In the genomic region with DNA sequence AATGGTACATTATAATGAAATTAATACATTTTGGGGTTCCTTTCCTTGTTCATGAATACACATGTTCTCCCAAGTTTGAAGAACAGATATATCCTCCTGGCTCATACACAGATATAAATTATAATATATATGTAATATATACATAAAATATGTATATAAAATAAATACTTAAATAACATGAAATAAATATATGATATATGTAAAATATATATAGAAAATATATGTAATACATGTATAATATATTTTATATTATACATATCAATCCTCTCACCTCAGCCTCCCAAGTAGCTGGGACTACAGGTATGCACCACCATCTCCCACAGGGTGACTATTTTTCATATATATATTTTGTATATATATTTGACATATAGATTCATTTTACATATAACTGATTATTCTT, we compare ENCODE assay signal across 10 cellular contexts.
"Had no signal": no experiment of that assay in that cellular context is flagged by ENCODE, and none has a peak within 500 bp of the region (broad histone marks: within the 10 kb centered on the region; RNA-seq: fewer than 3 reads in every experiment).

No MANE protein-coding gene starts in this region.

- FAIRE-seq: HepG2 had no signal

- H3K27me3 Mint-ChIP-seq: IgD-negative memory B cell had no signal

- H3K9ac ChIP-seq: GM23248 had no signal

- ATAC-seq: HCT116, HepG2 had no signal

- H3K4me1 Mint-ChIP-seq: IgD-negative memory B cell had no signal

- H3K27ac ChIP-seq: GM23248, HL-60 had no signal

- H3K36me3 Mint-ChIP-seq: IgD-negative memory B cell had no signal

- H3K36me3 ChIP-seq: HAP-1 had no signal

- H3K4me1 ChIP-seq: HAP-1 had no signal

- H3K4me3 ChIP-seq: GM23248, HAP-1 had no signal

- H3K4me3 Mint-ChIP-seq: HFFc6, IgD-negative memory B cell had no signal

- H3K9me3 ChIP-seq: HAP-1 had no signal

- DNase-seq: GM23248, GOT3, H7, HFFc6, KBM-7 had no signal

- H3K9me3 Mint-ChIP-seq: HFFc6 had no signal

- H3K27ac Mint-ChIP-seq: HFFc6, IgD-negative memory B cell had no signal
